In the genomic region with DNA sequence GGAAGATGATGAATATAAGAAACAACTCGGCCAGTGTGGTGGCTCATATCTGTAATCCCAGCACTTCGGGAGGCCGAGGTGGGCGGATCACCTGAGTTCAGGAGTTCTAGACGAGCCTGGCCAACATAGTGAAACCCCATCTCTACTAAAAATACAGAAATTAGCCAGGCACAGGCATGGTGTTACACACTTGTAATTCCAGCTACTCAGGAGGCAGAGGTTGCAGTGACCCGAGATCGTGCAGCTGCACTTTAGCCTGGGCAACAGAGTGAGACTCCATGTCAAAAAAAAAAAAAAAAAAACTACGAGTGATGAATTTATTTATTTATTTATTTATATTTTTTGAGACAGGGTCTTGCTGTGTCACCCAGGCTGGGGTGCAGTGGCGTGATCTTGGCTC, we compare ENCODE assay signal across 2 cellular contexts.
TF ChIP-seq lines count a peak whose summit lies in the region.

No MANE protein-coding gene starts in this region.

TF ChIP-seq in WTC11, 78 proteins besides CTCF, POLR2A, EP300 and RAD21:
- peak; percentile 54; the same call in 1 of the 2 replicates for TF ChIP-seq ZNF121 (CRISPR knock-in tag; IDR thresholded peaks at IDR 0.05)
TF ChIP-seq in WTC11: peak in this region for 1; not testable (repeated sequence) for 77.

TF ChIP-seq in K562, 482 proteins besides CTCF, POLR2A, EP300 and RAD21:
- TF ChIP-seq EGR1 (conservative IDR thresholded peaks at IDR 0.05) (0 out of 2 replicates have a peak, but pooled peaks have one; percentile 25), ZNF121 (CRISPR knock-in tag; conservative IDR thresholded peaks at IDR 0.05) (peak; percentile 78)
